In the genomic region with DNA sequence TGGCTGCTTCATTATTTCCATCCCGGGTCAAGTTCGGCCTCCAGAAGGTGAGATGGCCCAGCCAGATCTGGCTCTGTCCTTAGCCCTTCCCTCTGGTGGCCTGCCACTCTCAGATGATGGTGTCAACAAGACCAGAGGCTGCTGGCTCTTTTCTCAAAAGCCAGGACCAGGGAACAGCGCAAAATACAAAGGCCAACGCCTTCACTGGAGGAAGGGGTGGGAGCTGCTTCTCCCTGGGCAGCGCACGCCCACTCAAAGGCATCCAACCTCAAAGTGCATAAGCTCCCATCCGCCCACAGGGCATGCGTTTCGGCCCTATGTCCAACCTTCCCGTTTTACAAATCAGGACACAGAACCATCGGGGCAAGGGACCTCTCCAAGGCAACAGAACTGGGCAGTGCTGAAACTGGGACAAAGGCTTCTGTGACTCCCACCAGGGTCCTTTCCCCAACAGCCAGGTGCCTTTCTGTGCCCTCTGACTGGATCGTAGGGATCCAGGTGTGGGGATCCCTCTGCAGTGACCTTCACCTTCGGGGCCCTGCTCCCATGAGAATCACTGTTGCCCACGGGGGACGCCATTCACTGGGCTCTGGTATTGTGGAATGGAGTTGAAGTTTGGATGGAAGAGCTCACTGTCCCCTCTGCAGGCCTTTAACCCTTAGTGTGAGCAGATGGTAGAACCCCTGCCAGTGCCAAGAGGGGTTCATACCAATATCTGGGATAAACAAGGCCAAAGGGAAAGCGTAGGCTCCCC, we compare ENCODE assay signal across 20 cellular contexts.
"Had no signal": no experiment of that assay in that cellular context is flagged by ENCODE, and none has a peak within 500 bp of the region (broad histone marks: within the 10 kb centered on the region; RNA-seq: fewer than 3 reads in every experiment).

No MANE protein-coding gene starts in this region.

- ATAC-seq: activated naive CD8-positive, alpha-beta T cell treated with anti-CD3 and anti-CD28 coated beads, Interleukin-2, amount 50 U/mL, for 24 hours; activated T-cell treated with anti-CD3 and anti-CD28 coated beads, Interleukin-2, amount 50 U/mL, for 72 hours; mucosa of descending colon; T-helper 17 cell had no signal

- H3K4me1 ChIP-seq: parathyroid adenoma had no signal

- H3K27ac ChIP-seq: parathyroid adenoma, thoracic aorta had no signal

- H3K9ac ChIP-seq: parathyroid adenoma had no signal

- H3K79me2 ChIP-seq: parathyroid adenoma had no signal

- H3K36me3 ChIP-seq: thoracic aorta had no signal

- H3K9me3 ChIP-seq: mucosa of descending colon, thoracic aorta had no signal

- H3K4me3 ChIP-seq: mucosa of descending colon, thoracic aorta had no signal

- DNase-seq: activated CD4-positive, alpha-beta T cell treated with anti-CD3 and anti-CD28 coated beads for 4 hours; activated CD4-positive, alpha-beta T cell treated with anti-CD3 and anti-CD28 coated beads, Interleukin-2, amount 50 U/mL, for 48 hours; activated CD4-positive, CD25-positive, alpha-beta regulatory T cell; activated effector memory CD4-positive, alpha-beta T cell treated with Interleukin-2 at 50 U/mL for 16 hours; activated naive CD4-positive, alpha-beta T cell treated with anti-CD3 and anti-CD28 coated beads, Interleukin-2, amount 10 ng/mL, durations not matched to agents 7 days and 5 days; activated naive CD8-positive, alpha-beta T cell treated with anti-CD3 and anti-CD28 coated beads, Interleukin-2, amount 50 U/mL, for 24 hours; activated T-cell treated with anti-CD3 and anti-CD28 coated beads, Interleukin-2, amount 50 U/mL, for 72 hours; cortex of kidney; kidney glomerular epithelial cell; mucosa of descending colon; nephron progenitor cell; nucleus accumbens; right cardiac atrium; stimulated activated CD4-positive, alpha-beta T cell treated with anti-CD3 and anti-CD28 coated beads, Interleukin-15, amount 100 ng/mL, for 24 hours; stimulated activated naive CD4-positive, alpha-beta T cell; T-helper 17 cell had no signal

- H2AFZ ChIP-seq: parathyroid adenoma had no signal

- FAIRE-seq: endometrium, small intestine had no signal
